11 cellular contexts compared by ENCODE assay signal in genomic region chr7:27994639-27995038, GRCh38.
DNase-seq lines count a peak whose midpoint lies in the region.
"Had no signal": no experiment of that assay in that cellular context is flagged by ENCODE, and none has a peak within 500 bp of the region (broad histone marks: within the 10 kb centered on the region; RNA-seq: fewer than 3 reads in every experiment).

No MANE protein-coding gene starts in this region.

- in situ Hi-C loops in SK-MEL-5 (cut with HindIII; ENCODE audit: low pct_unique_long_range_greater_than_20kb, low sequenced_read_pairs): no loop called here

- peak; percentile 94 for DNase-seq in DMS153 treated with DMSO at 0.1 percent for 48 hours (lab: John Stamatoyannopoulos, UW; ENCODE audit: unreplicated experiment)
- DNase-seq in LHCN-M2 (ENCODE audit: low read depth): peak; percentile 70
- peak; percentile 55 for DNase-seq in SK-MEL-5 (ENCODE audit: low read depth, low spot score)
- DNase-seq in myocyte (ENCODE audit: low read depth): peak; percentile 77
- DNase-seq in activated naive CD4-positive, alpha-beta T cell (lab: John Stamatoyannopoulos, UW): no peak
- no peak for DNase-seq in retina
- DNase-seq in stimulated activated CD8-positive, alpha-beta memory T cell treated with anti-CD3 and anti-CD28 coated beads, Interleukin-4, amount 100 ng/mL, for 48 hours: no peak
- no peak for DNase-seq in NK-92 treated with Interleukin-12 subunit alpha and Interleukin-12 subunit beta, amount 100 ng/mL, for 24 hours (lab: John Stamatoyannopoulos, UW)
- DNase-seq: activated CD4-positive, alpha-beta T cell treated with anti-CD3 and anti-CD28 coated beads for 1 hour; activated naive CD8-positive, alpha-beta T cell treated with anti-CD3 and anti-CD28 coated beads, Interleukin-2, amount 10 ng/mL, durations not matched to agents 7 days and 5 days; NCI-H2171 treated with DMSO at 0.1 percent for 48 hours had no signal

Comparison
In these comparisons a context has a peak if more than half of its experiments do, and no peak if none do; other contexts are left out.
1. DNase-seq: peak in DMS153 treated with DMSO at 0.1 percent for 48 hours (single experiment), LHCN-M2 (single experiment), SK-MEL-5 (single experiment) and myocyte (single experiment); none in activated naive CD4-positive, alpha-beta T cell (0 of 4), retina (single experiment), stimulated activated CD8-positive, alpha-beta memory T cell treated with anti-CD3 and anti-CD28 coated beads, Interleukin-4, amount 100 ng/mL, for 48 hours (single experiment) and NK-92 treated with Interleukin-12 subunit alpha and Interleukin-12 subunit beta, amount 100 ng/mL, for 24 hours (single experiment).